ENCODE assay signal across 24 cellular contexts in the genomic region with DNA sequence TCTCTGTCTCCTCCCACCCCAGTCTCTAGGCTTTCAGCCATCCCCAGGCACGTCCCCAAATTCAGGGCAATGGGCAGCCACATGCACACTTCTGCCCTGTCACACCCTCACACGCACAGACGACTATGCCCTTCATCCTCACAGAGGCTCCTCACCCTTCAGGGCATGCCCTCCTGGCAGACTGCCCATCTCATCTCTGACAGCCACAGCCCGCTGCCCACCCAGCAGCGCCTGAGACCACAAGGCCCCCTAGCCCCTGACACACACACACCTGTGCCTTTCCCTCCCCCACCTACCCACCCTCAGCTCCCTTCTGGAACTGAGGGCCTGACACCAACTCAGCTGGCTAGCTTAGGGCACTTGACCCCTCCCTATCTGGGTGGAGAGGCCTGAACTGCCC. TPM values are rescaled to one million over a fixed set of nuclear protein-coding genes. Genes with fewer than 3 reads are reported as not detected.
DNase-seq lines count a peak whose midpoint lies in the region; ATAC-seq and TF ChIP-seq lines count a peak whose summit lies in the region.
"Had no signal": no experiment of that assay in that cellular context is flagged by ENCODE, and none has a peak within 500 bp of the region (broad histone marks: within the 10 kb centered on the region; RNA-seq: fewer than 3 reads in every experiment).

No MANE protein-coding gene starts in this region.

- H3K4me3 ChIP-seq in heart right ventricle = no peak overlapping the region
- H3K4me3 ChIP-seq in lower lobe of right lung = no peak overlapping the region
- H3K4me3 ChIP-seq in neuronal stem cell (ENCODE audit: low read length in 2 of 2) = no peak overlapping the region
- H3K4me3 ChIP-seq: BLaER1, GM12878 had no signal

- H3K79me1 ChIP-seq in neuronal stem cell (ENCODE audit: low read depth, low read length) = no peaks in the 10 kb centered on the region

- no peak overlapping the region for H3K27ac Mint-ChIP-seq in WTC11
- H3K27ac Mint-ChIP-seq: CD14-positive monocyte; CD8-positive, alpha-beta memory T cell had no signal

- intact Hi-C loops in Right ventricle myocardium superior (cut with DNase I) = no loop called here
- intact Hi-C loops in heart right ventricle (cut with DNase I) = no loop called here
- intact Hi-C loops in lower lobe of right lung (cut with DNase I) = no loop called here

- H3K27me3 Mint-ChIP-seq in WTC11 (ENCODE audit: low read depth) = no peaks in the 10 kb centered on the region

- H2BK120ac ChIP-seq in neuronal stem cell (ENCODE audit: low read depth, low read length) = no peak overlapping the region

- H2AK5ac ChIP-seq in neuronal stem cell (ENCODE audit: low read depth, low read length) = no peak overlapping the region

- H4K91ac ChIP-seq in neuronal stem cell (ENCODE audit: low read depth, low read length, poor library complexity) = peak overlapping the region; percentile 73

- WGBS in heart right ventricle, 2 donors = 72 to 73% methylated on average over 5 of the region's 5 CpGs
- no CpG with 5 or more reads among the region's 5 CpGs for WGBS in neuronal stem cell (ENCODE audit: extremely low coverage in 2 of 2, insufficient read length in 2 of 2, insufficient replicate concordance in 1 of 2), 2 donors

- ATAC-seq in Right ventricle myocardium superior (ENCODE audit: poor library complexity) (no peak), heart right ventricle (no peak), lower lobe of right lung (no peak), WTC11 (no peak)
- ATAC-seq: GM12878 had no signal

- no peaks in the 10 kb centered on the region for H3K4me1 Mint-ChIP-seq in WTC11
- H3K4me1 Mint-ChIP-seq: CD8-positive, alpha-beta memory T cell had no signal

- H3K14ac ChIP-seq in neuronal stem cell (ENCODE audit: low read length) = no peak overlapping the region

- H3K23ac ChIP-seq in neuronal stem cell (ENCODE audit: low read depth, low read length, poor library complexity) = no peak overlapping the region

- no peak overlapping the region for H3K4me3 Mint-ChIP-seq in WTC11
- H3K4me3 Mint-ChIP-seq: CD14-positive monocyte; CD4-positive, alpha-beta memory T cell; CD4-positive, CD25-positive, alpha-beta regulatory T cell; CD8-positive, alpha-beta memory T cell had no signal

- no peak for TF ChIP-seq CTCF in heart right ventricle (IDR thresholded peaks at IDR 0.05)
- TF ChIP-seq CTCF in lower lobe of right lung (IDR thresholded peaks at IDR 0.05) = no peak
- TF ChIP-seq CTCF in WTC11 (IDR thresholded peaks at IDR 0.05) = no peak

- H3K4me2 ChIP-seq in neuronal stem cell (ENCODE audit: insufficient read depth, low read length, poor library complexity, severe bottlenecking) = no peak overlapping the region
- H3K4me2 ChIP-seq: BLaER1 had no signal

- H3K9ac ChIP-seq in neuronal stem cell (ENCODE audit: low read depth, low read length, poor library complexity) = peak overlapping the region; percentile 13
- H3K9ac ChIP-seq: BLaER1 had no signal

- CTCF ChIA-PET in WTC11 (lab: Charles Lee) = interaction anchor here (0.9 kb wide), 1 partner anchor 26 kb away, joined by 3 read pairs; no protein-coding TSS in a partner anchor

- no peaks in the 10 kb centered on the region for H3K27me3 ChIP-seq in heart right ventricle
- no peaks in the 10 kb centered on the region for H3K27me3 ChIP-seq in lower lobe of right lung (ENCODE audit: low read depth)
- peaks cover 0 to 23% (median 0%) of the 10 kb centered on the region in 3 experiments for H3K27me3 ChIP-seq in neuronal stem cell (ENCODE audit: control insufficient read depth in 3 of 3, insufficient read depth in 3 of 3, low read depth in 1 of 3, low read length in 3 of 3)
- H3K27me3 ChIP-seq: BE2C, BLaER1 had no signal

- H3K9me3 Mint-ChIP-seq in WTC11 = no peaks in the 10 kb centered on the region
- H3K9me3 Mint-ChIP-seq: CD14-positive monocyte; CD4-positive, alpha-beta memory T cell; CD4-positive, CD25-positive, alpha-beta regulatory T cell; CD8-positive, alpha-beta memory T cell had no signal

- H2BK15ac ChIP-seq in neuronal stem cell (ENCODE audit: low read length) = no peak overlapping the region

- H3K18ac ChIP-seq in neuronal stem cell (ENCODE audit: low read length) = no peak overlapping the region

- DNase-seq in Right ventricle myocardium superior (peak; percentile 15), heart right ventricle (no peak), lower lobe of right lung (peak; percentile 45), neuronal stem cell (ENCODE audit: low spot score) (no peak), NCI-H82 (lab: John Stamatoyannopoulos, UW) (no peak), WTC11 (ENCODE audit: low spot score) (no peak), NCI-H524 treated with DMSO at 0.1 percent for 48 hours (lab: John Stamatoyannopoulos, UW) (no peak)
- DNase-seq: 8988T; ACHN; BE2C; C1 segment of cervical spinal cord; CD4-positive, alpha-beta memory T cell; CD4-positive, CD25-positive, alpha-beta regulatory T cell; COR-L47; DMS 273 treated with DMSO at 0.1 percent for 48 hours; DMS153; DMS53; DND-41; EL; GDM1 had no signal

- H2BK5ac ChIP-seq in neuronal stem cell (ENCODE audit: low read length) = no peak overlapping the region

- no peak overlapping the region for H2AFZ ChIP-seq in neuronal stem cell (ENCODE audit: low read length)

- no peak overlapping the region for H3K4ac ChIP-seq in neuronal stem cell (ENCODE audit: low read length)

- no peaks in the 10 kb centered on the region for H3K4me1 ChIP-seq in heart right ventricle
- peaks cover 15% of the 10 kb centered on the region for H3K4me1 ChIP-seq in lower lobe of right lung
- no peaks in the 10 kb centered on the region for H3K4me1 ChIP-seq in neuronal stem cell (ENCODE audit: control insufficient read depth in 2 of 2, insufficient read depth in 1 of 2, low read depth in 1 of 2, low read length in 2 of 2)
- H3K4me1 ChIP-seq: BE2C had no signal

- peaks cover 31% of the 10 kb centered on the region for H3K36me3 Mint-ChIP-seq in WTC11
- H3K36me3 Mint-ChIP-seq: CD14-positive monocyte; CD4-positive, alpha-beta memory T cell; CD4-positive, CD25-positive, alpha-beta regulatory T cell; CD8-positive, alpha-beta memory T cell had no signal

- no peak overlapping the region for H4K8ac ChIP-seq in neuronal stem cell (ENCODE audit: low read depth, low read length)

- H3K36me3 ChIP-seq in heart right ventricle (peaks cover 0 to 98% (median 66%) of the 10 kb centered on the region in 9 donors), lower lobe of right lung (peaks cover 58% of the 10 kb centered on the region), neuronal stem cell (replicated peaks in 1 of 2; ENCODE audit: control insufficient read depth in 2 of 2, insufficient read depth in 2 of 2, low read length in 2 of 2) (no peaks in the 10 kb centered on the region)
- H3K36me3 ChIP-seq: BLaER1 had no signal

- H3K9me3 ChIP-seq in heart right ventricle = no peaks in the 10 kb centered on the region
- H3K9me3 ChIP-seq in lower lobe of right lung = no peaks in the 10 kb centered on the region
- H3K9me3 ChIP-seq in neuronal stem cell (replicated peaks in 1 of 2; ENCODE audit: control insufficient read depth in 2 of 2, insufficient read depth in 1 of 2, low read depth in 1 of 2, low read length in 2 of 2) = no peaks in the 10 kb centered on the region
- H3K9me3 ChIP-seq: BE2C, BLaER1 had no signal

- no peak overlapping the region for H2BK12ac ChIP-seq in neuronal stem cell (ENCODE audit: low read length)

- H3K27ac ChIP-seq in heart right ventricle (no peak overlapping the region), lower lobe of right lung (no peak overlapping the region), neuronal stem cell (replicated peaks; ENCODE audit: low read length) (no peak overlapping the region)
- H3K27ac ChIP-seq: BLaER1 had no signal

- POLR2A ChIA-PET in WTC11 (lab: Charles Lee) = no interaction called here

TF ChIP-seq in WTC11, 78 proteins besides CTCF, POLR2A, EP300 and RAD21:
- TF ChIP-seq GRHL2 (CRISPR knock-in tag; IDR thresholded peaks at IDR 0.05; ENCODE audit: insufficient replicate concordance, severe bottlenecking) (no peak), NFE2L1 (CRISPR knock-in tag; IDR thresholded peaks at IDR 0.05) (no peak), SMAD4 (CRISPR knock-in tag; IDR thresholded peaks at IDR 0.05) (no peak)

RNA-seq across cellular contexts. Expression of gene SLC29A3, which starts 23.0 kb away (rescaled TPM):
- total RNA-seq in Right ventricle myocardium superior (1.8 TPM), heart right ventricle (1 to 10 TPM in 8 of 10 donors, under 1 TPM in 2; 0.89 to 3.5 (median 1.2) TPM), lower lobe of right lung (13.2 TPM), WTC11 (2021) (9.2 to 11.1 TPM (median 11.0 TPM) in 3 replicates)
- 1 to 10 TPM; 1.2 to 1.6 TPM for polyA plus RNA-seq in heart right ventricle
- 5.2 TPM for polyA plus RNA-seq in neuronal stem cell (2013, experiment 1 of 2)
- 5.5 TPM for polyA plus RNA-seq in neuronal stem cell (2013, experiment 2 of 2)

Comparison
In these comparisons a context has a peak if more than half of its experiments do, and no peak if none do; other contexts are left out.
1. DNase-seq: peak in Right ventricle myocardium superior (single experiment) and lower lobe of right lung (single experiment); none in heart right ventricle (0 of 2), neuronal stem cell (single experiment), NCI-H82 (single experiment), WTC11 (single experiment) and NCI-H524 treated with DMSO at 0.1 percent for 48 hours (single experiment).